In genomic region chr17:1440921-1441320, GRCh38 we compare ENCODE assay signal across 17 cellular contexts. TPM values are rescaled to one million over a fixed set of nuclear protein-coding genes. Genes with fewer than 3 reads are reported as not detected.
DNase-seq lines count a peak whose midpoint lies in the region; ATAC-seq and TF ChIP-seq lines count a peak whose summit lies in the region.
"Had no signal": no experiment of that assay in that cellular context is flagged by ENCODE, and none has a peak within 500 bp of the region (broad histone marks: within the 10 kb centered on the region; RNA-seq: fewer than 3 reads in every experiment).

No MANE protein-coding gene starts in this region.

- no peak for TF ChIP-seq RAD21 in HCT116 (IDR thresholded peaks at IDR 0.05; ENCODE audit: low read depth)

- H3K27ac ChIP-seq in HCT116 (ENCODE audit: low read depth, low read length), result no peak overlapping the region
- peak overlapping the region; percentile 23 for H3K27ac ChIP-seq in RWPE1
- H3K27ac ChIP-seq in mesodermal cell (ENCODE audit: low read depth, low read length, severe bottlenecking), result peak overlapping the region; percentile 13
- H3K27ac ChIP-seq: BLaER1 treated with 17β-estradiol and CSF1 and Interleukin-3, amounts not matched to agents 10 nM and 100 nM; GM23248 had no signal

- no peak for TF ChIP-seq CTCF in HCT116 (IDR thresholded peaks at IDR 0.05 in 2 of 3, conservative IDR thresholded peaks at IDR 0.05 in 1 of 3; ENCODE audit: borderline replicate concordance in 1 of 3, insufficient read depth in 1 of 3, low read depth in 2 of 3, low read length in 2 of 3)
- TF ChIP-seq CTCF in RWPE1 (conservative IDR thresholded peaks at IDR 0.05; ENCODE audit: low read depth), result no peak
- TF ChIP-seq CTCF in Caco-2 (IDR thresholded peaks at IDR 0.05; ENCODE audit: insufficient read depth in 1 of 2, low read depth in 1 of 2, low read length in 1 of 2, severe bottlenecking in 1 of 2, unreplicated experiment in 1 of 2), result no peak

- 93 to 97% methylated on average over 7 to 8 of the region's 8 CpGs for WGBS in mesodermal cell (ENCODE audit: insufficient coverage in 2 of 2), 2 experiments

- no peak overlapping the region for H3K4me3 ChIP-seq in HCT116 (replicated peaks in 1 of 2; ENCODE audit: low read depth in 1 of 2, low read length in 2 of 2)
- H3K4me3 ChIP-seq in mesodermal cell (ENCODE audit: extremely low read depth, insufficient read depth, low read length, poor library complexity, severe bottlenecking), result no peak overlapping the region
- no peak overlapping the region for H3K4me3 ChIP-seq in Caco-2 (ENCODE audit: low read depth, low read length)
- H3K4me3 ChIP-seq: BLaER1 treated with 17β-estradiol and CSF1 and Interleukin-3, amounts not matched to agents 10 nM and 100 nM; GM23248 had no signal

- peaks cover 7% of the 10 kb centered on the region for H3K4me1 Mint-ChIP-seq in Caco-2 (ENCODE audit: low read depth, unreplicated experiment)

- intact Hi-C loops in HCT116 (cut with micrococcal nuclease) (no loop called here), Caco-2 (cut with micrococcal nuclease; ENCODE audit: unreplicated experiment) (no loop called here)

- H3K9me3 ChIP-seq in HCT116 (ENCODE audit: control insufficient read depth in 1 of 2, insufficient read depth in 1 of 2, low read depth in 1 of 2, low read length in 2 of 2) (no peaks in the 10 kb centered on the region), mesodermal cell (ENCODE audit: control insufficient read depth, low read length) (no peaks in the 10 kb centered on the region), Caco-2 (no peaks in the 10 kb centered on the region)
- H3K9me3 ChIP-seq: BLaER1 treated with 17β-estradiol and CSF1 and Interleukin-3, amounts not matched to agents 10 nM and 100 nM had no signal

- CTCF ChIA-PET in HCT116 (lab: Charles Lee), result no interaction called here
- CTCF ChIA-PET in RWPE1 (lab: Yijun Ruan, JAX), result no interaction called here
- CTCF ChIA-PET in Caco-2 (lab: Charles Lee), result interaction anchor here (0.6 kb wide), 1 partner anchor 22 kb away, joined by 3 read pairs; no protein-coding TSS in a partner anchor

- H3K36me3 Mint-ChIP-seq in Caco-2 (ENCODE audit: insufficient read depth, unreplicated experiment), result peaks cover 63% of the 10 kb centered on the region

- H3K4me1 ChIP-seq in HCT116 (ENCODE audit: control insufficient read depth in 1 of 2, insufficient read depth in 2 of 2, low read length in 2 of 2), result peaks cover 0 to 7% of the 10 kb centered on the region in 2 experiments; a peak in 2 of 4 replicates
- peaks cover 14% of the 10 kb centered on the region for H3K4me1 ChIP-seq in mesodermal cell (ENCODE audit: control insufficient read depth, insufficient read depth, low read length, poor library complexity, severe bottlenecking)
- peaks cover 20% of the 10 kb centered on the region for H3K4me1 ChIP-seq in Caco-2

- H3K27ac Mint-ChIP-seq in Caco-2 (ENCODE audit: unreplicated experiment), result no peak overlapping the region
- H3K27ac Mint-ChIP-seq: B cell; CD8-positive, alpha-beta T cell had no signal

- peaks cover 7 to 13% of the 10 kb centered on the region in 2 experiments; a peak in 2 of 4 replicates for H3K36me3 ChIP-seq in HCT116 (ENCODE audit: control insufficient read depth in 1 of 2, insufficient read depth in 2 of 2, low read length in 2 of 2)
- peaks cover 79% of the 10 kb centered on the region for H3K36me3 ChIP-seq in mesodermal cell (ENCODE audit: control insufficient read depth, insufficient read depth, low read length)
- H3K36me3 ChIP-seq in Caco-2 (ENCODE audit: control insufficient read depth, insufficient read depth, low read length), result peaks cover 2% of the 10 kb centered on the region

- H3K9me2 ChIP-seq in HCT116 (ENCODE audit: insufficient read depth), result no peaks in the 10 kb centered on the region

- H3K9me3 Mint-ChIP-seq in Caco-2 (ENCODE audit: unreplicated experiment), result no peaks in the 10 kb centered on the region
- H3K9me3 Mint-ChIP-seq: CD8-positive, alpha-beta T cell; HFFc6 had no signal

- no peak for DNase-seq in HCT116 (ENCODE audit: low read depth, low spot score)
- no peak for DNase-seq in RWPE1 (ENCODE audit: low spot score)
- no peak for DNase-seq in activated CD4-positive, alpha-beta T cell treated with anti-CD3 and anti-CD28 coated beads for 48 hours
- no peak for DNase-seq in Caco-2
- no peak for DNase-seq in SK-N-DZ (ENCODE audit: low spot score)
- DNase-seq: CD8-positive, alpha-beta T cell; DMS 273 treated with DMSO at 0.1 percent for 48 hours; DMS53; DND-41; EL; GM23248; HCEC 1CT; HFFc6; KG1 had no signal

- no peaks in the 10 kb centered on the region for H3K27me3 ChIP-seq in HCT116 (ENCODE audit: insufficient read depth, low read length)
- H3K27me3 ChIP-seq in Caco-2 (replicated peaks; ENCODE audit: control insufficient read depth, insufficient read depth, low read length), result no peaks in the 10 kb centered on the region
- H3K27me3 ChIP-seq: BLaER1 treated with 17β-estradiol and CSF1 and Interleukin-3, amounts not matched to agents 10 nM and 100 nM had no signal

- peak; percentile 28; the same call in 1 of the 2 replicates for ATAC-seq in HCT116
- ATAC-seq: CD8-positive, alpha-beta T cell had no signal

- no peak overlapping the region for H3K4me3 Mint-ChIP-seq in Caco-2 (ENCODE audit: unreplicated experiment)
- H3K4me3 Mint-ChIP-seq: B cell; CD8-positive, alpha-beta T cell; HFFc6 had no signal

- H4K20me1 ChIP-seq in HCT116 (ENCODE audit: insufficient read depth), result 0 out of 2 replicates have a peak, but pooled peaks cover 2% of the 10 kb centered on the region

- RAD21 ChIA-PET in HCT116 (lab: Charles Lee; ENCODE audit: low non-redundant PET in 1 of 2, low total read pairs in 2 of 2, uncharacterized antibody in 2 of 2, unreplicated experiment in 2 of 2), result no interaction called here

- H3K79me2 ChIP-seq in HCT116 (ENCODE audit: insufficient read depth, low read length), result peaks cover 95% of the 10 kb centered on the region

- TF ChIP-seq POLR2A in HCT116 (IDR thresholded peaks at IDR 0.05; ENCODE audit: borderline replicate concordance, extremely low read depth, insufficient read depth, insufficient read length), result no peak

- no peak overlapping the region for H3K9ac ChIP-seq in HCT116 (ENCODE audit: low read length)
- H3K9ac ChIP-seq: BLaER1 treated with 17β-estradiol and CSF1 and Interleukin-3, amounts not matched to agents 10 nM and 100 nM; GM23248 had no signal

- no peaks in the 10 kb centered on the region for H3K27me3 Mint-ChIP-seq in Caco-2 (ENCODE audit: insufficient read depth, unreplicated experiment)
- H3K27me3 Mint-ChIP-seq: B cell had no signal

- no TSS peak for BruUV-seq in HCT116 (replicated peaks; lab: Mats Ljungman, UMichigan)
- BruUV-seq in Caco-2 (replicated peaks; lab: Mats Ljungman, UMichigan), result no TSS peak

- H3K4me2 ChIP-seq in HCT116 (ENCODE audit: low read length), result no peak overlapping the region
- H3K4me2 ChIP-seq: BLaER1 treated with 17β-estradiol and CSF1 and Interleukin-3, amounts not matched to agents 10 nM and 100 nM had no signal

- no peak overlapping the region for H2AFZ ChIP-seq in HCT116 (ENCODE audit: low read depth, low read length, poor library complexity, severe bottlenecking)
- H2AFZ ChIP-seq: GM23248 had no signal

- POLR2A ChIA-PET in HCT116 (lab: Charles Lee) (no interaction called here), RWPE1 (lab: Yijun Ruan, JAX; ENCODE audit: low non-redundant PET) (interaction anchor here (0.6 kb wide), 1 partner anchor 8 kb away, joined by 5 read pairs; no protein-coding TSS in a partner anchor), Caco-2 (lab: Charles Lee) (no interaction called here)

TF ChIP-seq in HCT116, 20 proteins besides CTCF, POLR2A, EP300 and RAD21:
- TF ChIP-seq POLR2AphosphoS5 (IDR thresholded peaks at IDR 0.05; ENCODE audit: low read depth, low read length), result 0 out of 2 replicates have a peak, but pooled peaks have one; percentile 20
- no peak for TF ChIP-seq ZNF274 (IDR thresholded peaks at IDR 0.05; ENCODE audit: low read depth, low read length)

RNA-seq across cellular contexts. Expression of gene CRK, which starts 15.1 kb away (rescaled TPM):
- 55.5 TPM for total RNA-seq in HCT116 (2021; ENCODE audit: unreplicated experiment)
- 32.2 and 38.8 TPM in 2 replicates for polyA plus RNA-seq in HCT116 (2012)
- polyA plus RNA-seq in mesodermal cell (2013, experiment 1 of 2), result 68.2 TPM
- polyA plus RNA-seq in mesodermal cell (2013, experiment 2 of 2), result 63.0 TPM
- total RNA-seq in Caco-2 (2022), result 70.0 and 72.3 TPM in 2 replicates
- 63.1 and 68.9 TPM in 2 replicates for polyA plus RNA-seq in SK-N-DZ (2014; cell fraction: cytosol; rRNA removed)
- 13.0 and 14.7 TPM in 2 replicates for polyA plus RNA-seq in SK-N-DZ (2014; cell fraction: nucleus; rRNA removed)

RNA-seq across cellular contexts. Expression of gene YWHAE, which starts 40.9 kb away (rescaled TPM):
- total RNA-seq in HCT116 (2021; ENCODE audit: unreplicated experiment), result 735 TPM
- polyA plus RNA-seq in HCT116 (2012), result 530 and 573 TPM in 2 replicates
- 846 TPM for polyA plus RNA-seq in mesodermal cell (2013, experiment 1 of 2)
- 947 TPM for polyA plus RNA-seq in mesodermal cell (2013, experiment 2 of 2)
- 915 and 956 TPM in 2 replicates for total RNA-seq in Caco-2 (2022)
- polyA plus RNA-seq in SK-N-DZ (2014; cell fraction: cytosol; rRNA removed), result 655 and 809 TPM in 2 replicates
- 346 and 460 TPM in 2 replicates for polyA plus RNA-seq in SK-N-DZ (2014; cell fraction: nucleus; rRNA removed)

RNA-seq across cellular contexts. Expression of gene MYO1C, which starts 51.6 kb away (rescaled TPM):
- 227 TPM for total RNA-seq in HCT116 (2021; ENCODE audit: unreplicated experiment)
- 118 and 151 TPM in 2 replicates for polyA plus RNA-seq in HCT116 (2012)
- polyA plus RNA-seq in mesodermal cell (2013, experiment 1 of 2), result 83.2 TPM
- 73.4 TPM for polyA plus RNA-seq in mesodermal cell (2013, experiment 2 of 2)
- 162 and 171 TPM in 2 replicates for total RNA-seq in Caco-2 (2022)
- 12.5 and 14.0 TPM in 2 replicates for polyA plus RNA-seq in SK-N-DZ (2014; cell fraction: cytosol; rRNA removed)
- polyA plus RNA-seq in SK-N-DZ (2014; cell fraction: nucleus; rRNA removed), result 17.3 and 17.7 TPM in 2 replicates
